8 cellular contexts compared by ENCODE assay signal in genomic region chr14:77799863-77800730, GRCh38. TPM values are rescaled to one million over a fixed set of nuclear protein-coding genes. Genes with fewer than 3 reads are reported as not detected.
A peak's percentile ranks its signal among the peaks of the same experiment; 100 is the strongest.
DNase-seq lines count a peak whose midpoint lies in the region; ATAC-seq and TF ChIP-seq lines count a peak whose summit lies in the region.

Gene ADCK1 (plus strand): TSS chr14:77800109. CDS start chr14:77818979, 18,870 bp downstream.

- TF ChIP-seq CTCF in OCI-LY1 (IDR thresholded peaks at IDR 0.05; ENCODE audit: low read length) (peak; percentile 24; the same call in 1 of the 2 replicates), epithelial cell of esophagus (IDR thresholded peaks at IDR 0.05; ENCODE audit: insufficient read depth, low read depth, low read length, missing control alignments) (peak; percentile 26), mucosa of descending colon (IDR thresholded peaks at IDR 0.05) (no peak)

- H3K4me1 ChIP-seq in HUES6 (ENCODE audit: control insufficient read depth, insufficient read depth, low read length) (peaks cover 16% of the 10 kb centered on the region), OCI-LY1 (ENCODE audit: insufficient read depth, low read length, severe bottlenecking) (peaks cover 10% of the 10 kb centered on the region), mucosa of descending colon (ENCODE audit: low read depth) (no peaks in the 10 kb centered on the region)

- H3K27ac ChIP-seq in HUES6 (ENCODE audit: low read depth, low read length) (peak within 1 kb of the TSS; percentile 82), OCI-LY1 (ENCODE audit: low read depth, low read length, poor library complexity, severe bottlenecking) (no peak within 1 kb of the TSS)

- H3F3A ChIP-seq in OCI-LY1 (ENCODE audit: insufficient read depth, low read length) = no peaks in the 10 kb centered on the region

- no peaks in the 10 kb centered on the region for H3K9me3 ChIP-seq in HUES6 (ENCODE audit: control insufficient read depth, insufficient read depth, low read depth, low read length)
- no peaks in the 10 kb centered on the region for H3K9me3 ChIP-seq in OCI-LY1 (ENCODE audit: low read length)
- H3K9me3 ChIP-seq in mucosa of descending colon = no peaks in the 10 kb centered on the region

- H3K4me3 ChIP-seq in HUES6 (ENCODE audit: low read depth, low read length) (peak within 1 kb of the TSS; percentile 94), OCI-LY1 (ENCODE audit: low read depth, low read length, poor library complexity, severe bottlenecking) (peak within 1 kb of the TSS; percentile 86), epithelial cell of esophagus (ENCODE audit: low read length) (peak within 1 kb of the TSS; percentile 71), mucosa of descending colon (peak within 1 kb of the TSS; percentile 75)

- intact Hi-C loops in mucosa of descending colon (cut with DNase I, micrococcal nuclease) = no loop called here

- peak within 1 kb of the TSS; percentile 89 for H3K4me2 ChIP-seq in OCI-LY1 (ENCODE audit: low read length)

- H3K9ac ChIP-seq in HUES6 (ENCODE audit: low read length) (peak within 1 kb of the TSS; percentile 84), OCI-LY1 (ENCODE audit: low read length) (peak within 1 kb of the TSS; percentile 83)

- H3K27me3 ChIP-seq in HUES6 (ENCODE audit: control insufficient read depth, insufficient read depth, low read length) (no peaks in the 10 kb centered on the region), OCI-LY1 (ENCODE audit: insufficient read depth, low read length) (no peaks in the 10 kb centered on the region)

- DNase-seq in DMS 273 treated with DMSO at 0.1 percent for 48 hours (lab: John Stamatoyannopoulos, UW) = peak; percentile 39
- peak; percentile 82 for DNase-seq in activated T-cell treated with anti-CD3 and anti-CD28 coated beads for 24 hours (ENCODE audit: low read depth)
- DNase-seq in epithelial cell of esophagus (ENCODE audit: low read depth) = peak; percentile 77
- peak; percentile 91 to 93 (median 93) for DNase-seq in mucosa of descending colon
- peak; percentile 81 for DNase-seq in stimulated activated CD8-positive, alpha-beta memory T cell treated with anti-CD3 and anti-CD28 coated beads, Interleukin-4, amount 100 ng/mL, for 24 hours (ENCODE audit: low read depth)

- H3K9me2 ChIP-seq in OCI-LY1 (ENCODE audit: low read depth, low read length) = no peaks in the 10 kb centered on the region

- no peaks in the 10 kb centered on the region for H4K20me1 ChIP-seq in OCI-LY1 (ENCODE audit: insufficient read depth, low read length)

- peak within 1 kb of the TSS; percentile 30 for H2AFZ ChIP-seq in OCI-LY1 (ENCODE audit: low read length)

- H3K36me3 ChIP-seq in HUES6 (ENCODE audit: control insufficient read depth, insufficient read depth, low read length) = no peaks in the 10 kb centered on the region
- H3K36me3 ChIP-seq in OCI-LY1 (ENCODE audit: insufficient read depth, low read length) = no peaks in the 10 kb centered on the region
- H3K36me3 ChIP-seq in mucosa of descending colon (ENCODE audit: low read depth) = no peaks in the 10 kb centered on the region

- no peaks in the 10 kb centered on the region for H3K79me2 ChIP-seq in OCI-LY1 (ENCODE audit: insufficient read depth, low read length)

- ATAC-seq in GM21447 (IDR thresholded peaks at IDR 0.05; ENCODE audit: unreplicated experiment) (peak; percentile 93), mucosa of descending colon (peak; percentile 96)

RNA-seq across cellular contexts. Expression of gene ADCK1, which starts in this region (rescaled TPM):
- total RNA-seq in mucosa of descending colon = 10 to 100 TPM in 2 of 3 donors, 1 to 10 TPM in 1; 9.1 to 15.4 (median 13.6) TPM

Comparison
In these comparisons a context has a peak if more than half of its experiments do, and no peak if none do; other contexts are left out.
1. DNase-seq: peak in every context shown above with its lines; median percentile 93 in mucosa of descending colon; 82 in activated T-cell treated with anti-CD3 and anti-CD28 coated beads for 24 hours; 81 in stimulated activated CD8-positive, alpha-beta memory T cell treated with anti-CD3 and anti-CD28 coated beads, Interleukin-4, amount 100 ng/mL, for 24 hours; 77 in epithelial cell of esophagus; 39 in DMS 273 treated with DMSO at 0.1 percent for 48 hours.